In the genomic region with DNA sequence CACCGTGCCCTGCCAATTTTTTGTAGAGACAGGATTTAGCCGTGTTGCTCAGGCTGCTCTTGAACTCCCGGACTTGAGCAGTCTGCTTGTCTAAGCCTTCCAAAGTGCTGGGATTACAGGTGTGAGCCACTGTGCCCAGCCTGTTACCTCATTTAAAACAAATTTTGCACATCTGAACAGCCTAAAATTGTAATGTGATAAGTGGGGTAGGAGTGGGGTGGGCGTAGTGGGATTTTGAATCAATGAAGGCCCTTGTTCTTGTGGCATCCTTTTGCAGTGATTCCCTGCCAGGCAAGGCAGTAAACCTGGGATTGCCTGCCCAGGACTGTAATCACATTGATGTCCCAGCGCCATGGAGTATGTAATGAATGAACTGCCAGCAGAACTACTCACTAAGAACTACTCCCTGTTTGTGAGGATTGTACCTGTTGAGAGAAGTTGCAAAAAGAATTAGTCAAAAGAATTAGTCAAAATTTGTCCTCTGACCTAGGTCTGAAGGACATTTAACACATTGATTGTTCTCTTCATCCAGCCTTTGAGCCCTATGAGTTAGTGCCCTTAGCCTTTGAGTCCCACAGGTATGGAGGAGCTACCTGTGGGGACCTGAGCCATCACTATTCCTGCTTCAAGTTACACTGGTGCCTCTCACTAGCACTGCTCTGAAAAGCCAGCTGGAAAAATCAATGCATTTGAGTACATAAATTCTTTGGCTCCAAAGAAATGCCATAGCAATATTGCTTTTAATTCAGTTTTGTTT, we compare ENCODE assay signal across 19 cellular contexts. TPM values are rescaled to one million over a fixed set of nuclear protein-coding genes. Genes with fewer than 3 reads are reported as not detected.
A peak's percentile ranks its signal among the peaks of the same experiment; 100 is the strongest.
DNase-seq lines count a peak whose midpoint lies in the region; ATAC-seq and TF ChIP-seq lines count a peak whose summit lies in the region.
"Had no signal": no experiment of that assay in that cellular context is flagged by ENCODE, and none has a peak within 500 bp of the region (broad histone marks: within the 10 kb centered on the region; RNA-seq: fewer than 3 reads in every experiment).

No MANE protein-coding gene starts in this region.

- no peak for DNase-seq in activated CD8-positive, alpha-beta T cell treated with anti-CD3 and anti-CD28 coated beads for 36 hours
- no peak for DNase-seq in NCI-H446 (lab: John Stamatoyannopoulos, UW)
- DNase-seq in stimulated activated CD4-positive, alpha-beta T cell treated with anti-CD3 and anti-CD28 coated beads, Interleukin-1b, Interleukin-23, amount 100 ng/mL, for 48 hours: no peak
- DNase-seq: activated gamma-delta T cell treated with Interleukin-2 at 50 U/mL for 16 hours; effector memory CD8-positive, alpha-beta T cell; foreskin keratinocyte; immature natural killer cell; NCI-H2081 treated with DMSO at 0.1 percent for 48 hours; NCI-H774; stimulated activated CD4-positive, alpha-beta T cell treated with anti-CD3 and anti-CD28 coated beads, Interleukin-4, amount 100 ng/mL, for 24 hours; upper lobe of right lung had no signal

- H3K79me2 ChIP-seq in DOHH2 (ENCODE audit: control insufficient read depth, low read length): peaks cover 58% of the 10 kb centered on the region

- no peaks in the 10 kb centered on the region for H3K9me2 ChIP-seq in DOHH2 (replicated peaks; ENCODE audit: control insufficient read depth, low read length)

- H3K9me3 ChIP-seq in BLaER1 (no peaks in the 10 kb centered on the region), DOHH2 (ENCODE audit: control insufficient read depth, insufficient read depth, low read length) (no peaks in the 10 kb centered on the region), iPS-18a (ENCODE audit: control insufficient read depth, low read depth, low read length) (no peaks in the 10 kb centered on the region)
- H3K9me3 ChIP-seq: upper lobe of right lung had no signal

- peak overlapping the region; percentile 4 for H3K4me3 Mint-ChIP-seq in activated CD8-positive, alpha-beta T cell treated with anti-CD3 and anti-CD28 coated beads for 36 hours
- H3K4me3 Mint-ChIP-seq: B cell; effector memory CD8-positive, alpha-beta T cell; immature natural killer cell; T-helper 2 cell treated with Interferon-gamma antibody and Interleukin-4, amounts not matched to agents 5 μg/mL and 100 μg/mL, for 36 hours had no signal

- CTCF ChIA-PET in activated CD8-positive, alpha-beta T cell treated with anti-CD3 and anti-CD28 coated beads for 36 hours (lab: Charles Lee): no interaction called here

- no peaks in the 10 kb centered on the region for H3K27me3 Mint-ChIP-seq in activated CD8-positive, alpha-beta T cell treated with anti-CD3 and anti-CD28 coated beads for 36 hours
- H3K27me3 Mint-ChIP-seq: B cell; effector memory CD8-positive, alpha-beta T cell had no signal

- H3K4me2 ChIP-seq in BLaER1 (peak overlapping the region; percentile 7), DOHH2 (ENCODE audit: low read length) (peak overlapping the region; percentile 22; the same call in 1 of the 2 replicates)

- peaks cover 98% of the 10 kb centered on the region for H4K20me1 ChIP-seq in BLaER1
- H4K20me1 ChIP-seq in DOHH2 (ENCODE audit: control insufficient read depth, insufficient read depth, low read depth, low read length): peaks cover 67% of the 10 kb centered on the region

- peaks cover 64% of the 10 kb centered on the region for H3K4me1 ChIP-seq in BLaER1
- peaks cover 36% of the 10 kb centered on the region for H3K4me1 ChIP-seq in DOHH2 (ENCODE audit: control insufficient read depth, low read length)
- peaks cover 44% of the 10 kb centered on the region for H3K4me1 ChIP-seq in iPS-18a (ENCODE audit: control insufficient read depth, low read depth, low read length)

- no peaks in the 10 kb centered on the region for H3K9me3 Mint-ChIP-seq in activated CD8-positive, alpha-beta T cell treated with anti-CD3 and anti-CD28 coated beads for 36 hours
- H3K9me3 Mint-ChIP-seq: effector memory CD8-positive, alpha-beta T cell; immature natural killer cell; T-helper 2 cell treated with Interferon-gamma antibody and Interleukin-4, amounts not matched to agents 5 μg/mL and 100 μg/mL, for 36 hours had no signal

- no peak overlapping the region for H3K4me3 ChIP-seq in BLaER1
- H3K4me3 ChIP-seq in DOHH2 (ENCODE audit: low read length): no peak overlapping the region
- H3K4me3 ChIP-seq in iPS-18a (ENCODE audit: low read length): peak overlapping the region; percentile 17
- H3K4me3 ChIP-seq: lung, upper lobe of right lung had no signal

- H3K4me1 Mint-ChIP-seq in activated CD8-positive, alpha-beta T cell treated with anti-CD3 and anti-CD28 coated beads for 36 hours (ENCODE audit: low read depth): peaks cover 71% of the 10 kb centered on the region

- no peak for ATAC-seq in activated CD8-positive, alpha-beta T cell treated with anti-CD3 and anti-CD28 coated beads for 36 hours
- ATAC-seq in HG02973 (IDR thresholded peaks at IDR 0.05; ENCODE audit: unreplicated experiment): no peak
- ATAC-seq: effector memory CD8-positive, alpha-beta T cell; foreskin keratinocyte; sciatic nerve had no signal

- peaks cover 88% of the 10 kb centered on the region for H3F3A ChIP-seq in DOHH2 (ENCODE audit: control insufficient read depth, insufficient read depth)

- H3K27ac Mint-ChIP-seq in activated CD8-positive, alpha-beta T cell treated with anti-CD3 and anti-CD28 coated beads for 36 hours: peak overlapping the region; percentile 70
- H3K27ac Mint-ChIP-seq: B cell; effector memory CD8-positive, alpha-beta T cell; T-helper 2 cell treated with Interferon-gamma antibody and Interleukin-4, amounts not matched to agents 5 μg/mL and 100 μg/mL, for 36 hours had no signal

- H3K27me3 ChIP-seq in BLaER1 (no peaks in the 10 kb centered on the region), DOHH2 (ENCODE audit: control insufficient read depth, low read length) (no peaks in the 10 kb centered on the region), iPS-18a (ENCODE audit: control insufficient read depth, insufficient read depth, low read length) (no peaks in the 10 kb centered on the region)
- H3K27me3 ChIP-seq: foreskin keratinocyte, upper lobe of right lung had no signal

- H3K9ac ChIP-seq in BLaER1: no peak overlapping the region; the same call in 1 of the 2 replicates
- H3K9ac ChIP-seq in iPS-18a (ENCODE audit: low read length): no peak overlapping the region

- no peak overlapping the region for H3K27ac ChIP-seq in BLaER1
- no peak overlapping the region for H3K27ac ChIP-seq in DOHH2 (ENCODE audit: low read depth, low read length)
- no peak overlapping the region for H3K27ac ChIP-seq in iPS-18a (ENCODE audit: low read length)
- H3K27ac ChIP-seq: foreskin keratinocyte, upper lobe of right lung had no signal

- no peak for TF ChIP-seq CTCF in DOHH2 (IDR thresholded peaks at IDR 0.05; ENCODE audit: low read depth, low read length, poor library complexity, severe bottlenecking)
- TF ChIP-seq CTCF in activated CD8-positive, alpha-beta T cell treated with anti-CD3 and anti-CD28 coated beads for 36 hours (IDR thresholded peaks at IDR 0.05): no peak

- intact Hi-C loops in activated CD8-positive, alpha-beta T cell treated with anti-CD3 and anti-CD28 coated beads for 36 hours (cut with micrococcal nuclease): no loop called here

- POLR2A ChIA-PET in activated CD8-positive, alpha-beta T cell treated with anti-CD3 and anti-CD28 coated beads for 36 hours (lab: Charles Lee): interaction anchor here (1.1 to 3.0 kb wide), 2 partner anchors 10 to 11 kb away, joined by 8 to 10 read pairs; partner anchors contain the start of gene POLR3A

- H3K36me3 ChIP-seq in BLaER1 (peaks cover 94% of the 10 kb centered on the region), DOHH2 (ENCODE audit: control insufficient read depth, low read length) (peaks cover 91% of the 10 kb centered on the region), iPS-18a (ENCODE audit: control insufficient read depth, low read depth, low read length) (peaks cover 82% of the 10 kb centered on the region)

- H3K36me3 Mint-ChIP-seq in activated CD8-positive, alpha-beta T cell treated with anti-CD3 and anti-CD28 coated beads for 36 hours (ENCODE audit: low read depth): peaks cover 86% of the 10 kb centered on the region

RNA-seq across cellular contexts. Expression of gene RPS24, which starts 5.3 kb away (rescaled TPM):
- 1,000 to 10,000 TPM; 2,061 to 2,067 TPM for total RNA-seq in activated CD8-positive, alpha-beta T cell treated with anti-CD3 and anti-CD28 coated beads for 36 hours

RNA-seq across cellular contexts. Expression of gene POLR3A, which starts 9.7 kb away (rescaled TPM):
- 10 to 100 TPM; 16.2 to 17.5 TPM for total RNA-seq in activated CD8-positive, alpha-beta T cell treated with anti-CD3 and anti-CD28 coated beads for 36 hours
